Comparison of ENCODE assay signal across 1 cellular context in genomic region chr1:23845163-23845562, GRCh38.
TF ChIP-seq lines count a peak whose summit lies in the region.

No MANE protein-coding gene starts in this region.

TF ChIP-seq in GM12878, 131 proteins besides CTCF, POLR2A, EP300 and RAD21:
- no peak for TF ChIP-seq MTA2 (IDR thresholded peaks at IDR 0.05; ENCODE audit: low read depth)
- no peak for TF ChIP-seq E2F4 (IDR thresholded peaks at IDR 0.05; ENCODE audit: low read depth, low read length)
- TF ChIP-seq SUPT20H (IDR thresholded peaks at IDR 0.05; ENCODE audit: borderline replicate concordance, control insufficient read depth, low read depth, low read length): no peak
- TF ChIP-seq ZNF274 (IDR thresholded peaks at IDR 0.05; ENCODE audit: insufficient read depth, insufficient read length): no peak
- no peak for TF ChIP-seq USF2 (IDR thresholded peaks at IDR 0.05; ENCODE audit: borderline replicate concordance, low read depth, low read length)
- no peak for TF ChIP-seq GABPA (IDR thresholded peaks at IDR 0.05; ENCODE audit: low read depth)
- no peak for TF ChIP-seq SIN3A (IDR thresholded peaks at IDR 0.05; ENCODE audit: low read depth, low read length)
- TF ChIP-seq DPF2 (IDR thresholded peaks at IDR 0.05): no peak
- no peak for TF ChIP-seq SMAD5 (IDR thresholded peaks at IDR 0.05; ENCODE audit: low read depth)
- TF ChIP-seq HSF1 (IDR thresholded peaks at IDR 0.05; ENCODE audit: low read depth, low read length): no peak
- TF ChIP-seq IKZF2 (IDR thresholded peaks at IDR 0.05): no peak
- TF ChIP-seq ZBTB40 (IDR thresholded peaks at IDR 0.05; ENCODE audit: borderline replicate concordance): no peak
- TF ChIP-seq BRCA1 (IDR thresholded peaks at IDR 0.05; ENCODE audit: low read depth, low read length): no peak
- TF ChIP-seq STAT1 (conservative IDR thresholded peaks at IDR 0.05): no peak
- TF ChIP-seq LARP7 (IDR thresholded peaks at IDR 0.05): no peak
- no peak for TF ChIP-seq MYB (IDR thresholded peaks at IDR 0.05; ENCODE audit: borderline replicate concordance, low read depth, low read length)
TF ChIP-seq in GM12878: peak in this region for 0.
